In genomic region chrX:65667503-65668355, GRCh38 we compare ENCODE assay signal across 8 cellular contexts. TPM values are rescaled to one million over a fixed set of nuclear protein-coding genes. Genes with fewer than 3 reads are reported as not detected.
DNase-seq lines count a peak whose midpoint lies in the region; ATAC-seq and TF ChIP-seq lines count a peak whose summit lies in the region.

Gene MSN (plus strand): TSS chrX:65667654. CDS start chrX:65667842, 188 bp downstream.

- CTCF ChIA-PET in activated naive CD4-positive, alpha-beta T cell treated with anti-CD3 and anti-CD28 coated beads, Interleukin-2, amount 10 ng/mL, durations not matched to agents 7 days and 5 days (lab: Charles Lee) = interaction anchor here (0.6 to 1.6 kb wide), 5 partner anchors 12 to 356 kb away, joined by 3 to 5 read pairs (median 3); no protein-coding TSS in a partner anchor

- peak within 1 kb of the TSS; percentile 91 for H3K4me3 Mint-ChIP-seq in activated naive CD4-positive, alpha-beta T cell treated with anti-CD3 and anti-CD28 coated beads, Interleukin-2, amount 10 ng/mL, durations not matched to agents 7 days and 5 days

- H3K27ac ChIP-seq in upper lobe of right lung = peak within 1 kb of the TSS; percentile 93

- DNase-seq in AG08396 (ENCODE audit: low spot score) (peak; percentile 77), SK-MEL-5 (ENCODE audit: low read depth, low spot score) (peak; percentile 41), head of caudate nucleus (peak in 41 of 42 donors; percentile 18 to 81 (median 58)), posterior vena cava (ENCODE audit: low spot score) (peak; percentile 95), upper lobe of right lung (peak; percentile 90)
- peak; percentile 83 for DNase-seq in activated naive CD4-positive, alpha-beta T cell treated with anti-CD3 and anti-CD28 coated beads, Interleukin-2, amount 10 ng/mL, durations not matched to agents 7 days and 5 days

- TF ChIP-seq CTCF in upper lobe of right lung (IDR thresholded peaks at IDR 0.05) = no peak

- H3K27ac Mint-ChIP-seq in activated naive CD4-positive, alpha-beta T cell treated with anti-CD3 and anti-CD28 coated beads, Interleukin-2, amount 10 ng/mL, durations not matched to agents 7 days and 5 days = peak within 1 kb of the TSS; percentile 91

- intact Hi-C loops in head of caudate nucleus (cut with DNase I) = no loop called here
- intact Hi-C loops in posterior vena cava (cut with DNase I) = no loop called here
- intact Hi-C loops in upper lobe of right lung (cut with DNase I) = no loop called here

- H3K9me3 ChIP-seq in upper lobe of right lung = no peaks in the 10 kb centered on the region

- no peaks in the 10 kb centered on the region for H3K27me3 Mint-ChIP-seq in activated naive CD4-positive, alpha-beta T cell treated with anti-CD3 and anti-CD28 coated beads, Interleukin-2, amount 10 ng/mL, durations not matched to agents 7 days and 5 days

- peaks cover 9% of the 10 kb centered on the region for H3K4me1 ChIP-seq in upper lobe of right lung

- peak within 1 kb of the TSS; percentile 69 for H3K4me3 ChIP-seq in upper lobe of right lung

- no peaks in the 10 kb centered on the region for H3K36me3 ChIP-seq in upper lobe of right lung

- H3K36me3 Mint-ChIP-seq in activated naive CD4-positive, alpha-beta T cell treated with anti-CD3 and anti-CD28 coated beads, Interleukin-2, amount 10 ng/mL, durations not matched to agents 7 days and 5 days = peaks cover 42% of the 10 kb centered on the region

- in situ Hi-C loops in SK-MEL-5 (cut with HindIII; ENCODE audit: low pct_unique_long_range_greater_than_20kb, low sequenced_read_pairs) = no loop called here

- peak; percentile 70 for ATAC-seq in GM19043 (IDR thresholded peaks at IDR 0.05; ENCODE audit: low read depth, unreplicated experiment)
- peak; percentile 76 for ATAC-seq in HG03354 (IDR thresholded peaks at IDR 0.05; ENCODE audit: poor library complexity, severe bottlenecking, unreplicated experiment)
- peak; percentile 94 for ATAC-seq in upper lobe of right lung

- no peaks in the 10 kb centered on the region for H3K27me3 ChIP-seq in upper lobe of right lung

- H3K4me1 Mint-ChIP-seq in activated naive CD4-positive, alpha-beta T cell treated with anti-CD3 and anti-CD28 coated beads, Interleukin-2, amount 10 ng/mL, durations not matched to agents 7 days and 5 days = peaks cover 36% of the 10 kb centered on the region

- H3K9me3 Mint-ChIP-seq in activated naive CD4-positive, alpha-beta T cell treated with anti-CD3 and anti-CD28 coated beads, Interleukin-2, amount 10 ng/mL, durations not matched to agents 7 days and 5 days = no peaks in the 10 kb centered on the region

RNA-seq across cellular contexts. Expression of gene MSN, which starts in this region (rescaled TPM):
- total RNA-seq in SK-MEL-5 (2014; rRNA removed; shearing (Covaris generic)) = 126 and 138 TPM in 2 replicates
- polyA plus RNA-seq in SK-MEL-5 (2015; cell fraction: cytosol; rRNA removed) = 156 and 184 TPM in 2 replicates
- 54.0 and 63.2 TPM in 2 replicates for polyA plus RNA-seq in SK-MEL-5 (2015; cell fraction: nucleus; rRNA removed)
- total RNA-seq in posterior vena cava = 100 to 1,000 TPM; 342 to 478 TPM
- 462 TPM for total RNA-seq in upper lobe of right lung

Comparison
In these comparisons a context has a peak if more than half of its experiments do, and no peak if none do; other contexts are left out.
1. Peak in every context shown above with its lines: DNase-seq, ATAC-seq, H3K4me3 ChIP-seq and H3K27ac ChIP-seq.
2. DNase-seq: peak in every context shown above with its lines; median percentile 95 in posterior vena cava; 90 in upper lobe of right lung; 83 in activated naive CD4-positive, alpha-beta T cell treated with anti-CD3 and anti-CD28 coated beads, Interleukin-2, amount 10 ng/mL, durations not matched to agents 7 days and 5 days; 77 in AG08396; 58 in head of caudate nucleus; 41 in SK-MEL-5.